Comparison of ENCODE assay signal across 12 cellular contexts in genomic region chr14:71725802-71726638, GRCh38.
DNase-seq lines count a peak whose midpoint lies in the region; ATAC-seq and TF ChIP-seq lines count a peak whose summit lies in the region.
"Had no signal": no experiment of that assay in that cellular context is flagged by ENCODE, and none has a peak within 500 bp of the region (broad histone marks: within the 10 kb centered on the region; RNA-seq: fewer than 3 reads in every experiment).

No MANE protein-coding gene starts in this region.

- peaks cover 6 to 44% (median 41%) of the 10 kb centered on the region in 3 donors for H3K36me3 ChIP-seq in tibial artery

- no peaks in the 10 kb centered on the region for H3K9me3 Mint-ChIP-seq in activated T-helper 17 cell treated with anti-CD3 and anti-CD28 coated beads, Interleukin-2, amount 50 U/mL, for 72 hours
- no peaks in the 10 kb centered on the region; a peak in 1 of 5 replicates for H3K9me3 Mint-ChIP-seq in H9

- no peaks in the 10 kb centered on the region; the same call in 1 of the 2 replicates for H3K79me2 ChIP-seq in H9 (ENCODE audit: insufficient read depth, low read length)

- H3K4me3 Mint-ChIP-seq in activated T-helper 17 cell treated with anti-CD3 and anti-CD28 coated beads, Interleukin-2, amount 50 U/mL, for 72 hours = no peak overlapping the region
- H3K4me3 Mint-ChIP-seq in H9 = no peak overlapping the region
- H3K4me3 Mint-ChIP-seq: B cell had no signal

- peaks cover 5% of the 10 kb centered on the region for H3K4me1 Mint-ChIP-seq in activated T-helper 17 cell treated with anti-CD3 and anti-CD28 coated beads, Interleukin-2, amount 50 U/mL, for 72 hours
- H3K4me1 Mint-ChIP-seq in H9 = no peaks in the 10 kb centered on the region
- H3K4me1 Mint-ChIP-seq: B cell had no signal

- H3K36me3 Mint-ChIP-seq in activated T-helper 17 cell treated with anti-CD3 and anti-CD28 coated beads, Interleukin-2, amount 50 U/mL, for 72 hours (ENCODE audit: low read depth) = peaks cover 63% of the 10 kb centered on the region
- H3K36me3 Mint-ChIP-seq in H9 (ENCODE audit: insufficient read depth in 1 of 3, low read depth in 3 of 3) = peaks cover 23 to 49% (median 43%) of the 10 kb centered on the region in 3 experiments

- no peak overlapping the region for H4K91ac ChIP-seq in H9 (ENCODE audit: insufficient read length, low read depth, low read length)

- H2BK12ac ChIP-seq in H9 (ENCODE audit: insufficient read length, low read depth, low read length) = no peak overlapping the region

- TF ChIP-seq CTCF in fibroblast of pulmonary artery (IDR thresholded peaks at IDR 0.05; ENCODE audit: low read length, missing control alignments) (no peak), tibial artery (IDR thresholded peaks at IDR 0.05) (no peak), H9 (conservative IDR thresholded peaks at IDR 0.05) (no peak)

- no peak overlapping the region for H2BK5ac ChIP-seq in H9 (ENCODE audit: insufficient read length, low read length)

- H2AK5ac ChIP-seq in H9 (ENCODE audit: insufficient read length, low read length) = no peak overlapping the region

- no peaks in the 10 kb centered on the region for H3K23me2 ChIP-seq in H9 (ENCODE audit: insufficient read length, low read depth, low read length, poor library complexity, severe bottlenecking)

- H3K18ac ChIP-seq in H9 (ENCODE audit: insufficient read length, low read depth, low read length) = no peak overlapping the region

- no peak overlapping the region for H2BK120ac ChIP-seq in H9 (ENCODE audit: low read depth, low read length, poor library complexity, severe bottlenecking)

- no peak overlapping the region for H3K4ac ChIP-seq in H9 (ENCODE audit: low read depth, low read length)

- ATAC-seq in activated T-helper 17 cell treated with anti-CD3 and anti-CD28 coated beads, Interleukin-2, amount 50 U/mL, for 72 hours (replicated peaks) = peak; percentile 65
- ATAC-seq in HG02759 (IDR thresholded peaks at IDR 0.05; ENCODE audit: unreplicated experiment) = no peak
- ATAC-seq: GM12878 had no signal

- H3K4me2 ChIP-seq in H9 (ENCODE audit: insufficient read depth, insufficient read length, low read length) = no peak overlapping the region

- H3K27ac ChIP-seq in tibial artery (peak overlapping the region; percentile 50 to 54), H9 (ENCODE audit: insufficient read length, low read depth, low read length) (no peak overlapping the region)

- peak; percentile 23 for DNase-seq in activated CD8-positive, alpha-beta memory T cell treated with anti-CD3 and anti-CD28 coated beads, Interleukin-2, amount 50 U/mL, for 48 hours
- no peak for DNase-seq in activated CD8-positive, alpha-beta memory T cell treated with anti-CD3 and anti-CD28 coated beads, Interleukin-2, amount 50 U/mL, for 4 hours
- DNase-seq in fibroblast of pulmonary artery (ENCODE audit: low read depth) (peak; percentile 85), tibial artery (no peak), COR-L47 (lab: John Stamatoyannopoulos, UW) (no peak), H9 (no peak)
- DNase-seq: NCI-H1417 had no signal

- no peaks in the 10 kb centered on the region for H3K27me3 Mint-ChIP-seq in activated T-helper 17 cell treated with anti-CD3 and anti-CD28 coated beads, Interleukin-2, amount 50 U/mL, for 72 hours
- no peaks in the 10 kb centered on the region; the same call in 1 of the 2 replicates for H3K27me3 Mint-ChIP-seq in H9 (ENCODE audit: low read depth)
- H3K27me3 Mint-ChIP-seq: B cell had no signal

- no peak overlapping the region for H3K14ac ChIP-seq in H9 (ENCODE audit: insufficient read depth, low read length)

- no peak overlapping the region for H2BK15ac ChIP-seq in H9 (ENCODE audit: low read depth, low read length)

- H2BK20ac ChIP-seq in H9 (ENCODE audit: low read depth, low read length, poor library complexity, severe bottlenecking) = no peak overlapping the region

- H4K5ac ChIP-seq in H9 (ENCODE audit: insufficient read length, low read depth, low read length) = no peak overlapping the region

- H3K9ac ChIP-seq in H9 (ENCODE audit: extremely low read depth, insufficient read length, low read length) = no peak overlapping the region

- peak overlapping the region; percentile 49 for H3K27ac Mint-ChIP-seq in activated T-helper 17 cell treated with anti-CD3 and anti-CD28 coated beads, Interleukin-2, amount 50 U/mL, for 72 hours
- no peak overlapping the region; a peak in 2 of 7 replicates for H3K27ac Mint-ChIP-seq in H9
- H3K27ac Mint-ChIP-seq: B cell had no signal

- H3K27me3 ChIP-seq in tibial artery = no peaks in the 10 kb centered on the region
- no peaks in the 10 kb centered on the region for H3K27me3 ChIP-seq in H9 (ENCODE audit: insufficient read depth, low read length)
- H3K27me3 ChIP-seq: neutrophil had no signal

- H3K4me1 ChIP-seq in tibial artery (peaks cover 0 to 34% (median 28%) of the 10 kb centered on the region in 4 donors), H9 (ENCODE audit: insufficient read depth, low read length) (no peaks in the 10 kb centered on the region)

- no peak overlapping the region for H2AFZ ChIP-seq in H9 (ENCODE audit: low read length)

- no peaks in the 10 kb centered on the region for H4K20me1 ChIP-seq in H9 (ENCODE audit: control insufficient read depth, insufficient read depth, insufficient read length)

- no peaks in the 10 kb centered on the region for H3K9me3 ChIP-seq in tibial artery
- no peaks in the 10 kb centered on the region for H3K9me3 ChIP-seq in H9 (ENCODE audit: control insufficient read depth, low read depth, low read length)
- H3K9me3 ChIP-seq: neutrophil had no signal

- no peak overlapping the region for H3K23ac ChIP-seq in H9 (ENCODE audit: insufficient read length, low read depth, low read length)

- intact Hi-C loops in tibial artery (cut with DNase I; ENCODE audit: low total_unique reads) = no loop called here

- no peak overlapping the region for H3K4me3 ChIP-seq in fibroblast of pulmonary artery (replicated peaks; ENCODE audit: low read depth, low read length)
- no peak overlapping the region for H3K4me3 ChIP-seq in tibial artery
- H3K4me3 ChIP-seq: GM12878 had no signal

- no CpG with 5 or more reads among the region's 7 CpGs for WGBS in H9 (ENCODE audit: extremely low coverage, insufficient read length, low lambda C conversion rate)

- no peak overlapping the region for H4K8ac ChIP-seq in H9 (replicated peaks; ENCODE audit: insufficient read length, low read depth, low read length)

- H3K79me1 ChIP-seq in H9 (ENCODE audit: insufficient read depth, low read depth, low read length, poor library complexity, severe bottlenecking) = no peaks in the 10 kb centered on the region

- H3K56ac ChIP-seq in H9 (ENCODE audit: insufficient read length, low read depth, low read length) = no peak overlapping the region

- no peak overlapping the region for H3T11ph ChIP-seq in H9 (ENCODE audit: low read length)

Comparison
In these comparisons a context has a peak if more than half of its experiments do, and no peak if none do; other contexts are left out.
1. DNase-seq: peak in activated CD8-positive, alpha-beta memory T cell treated with anti-CD3 and anti-CD28 coated beads, Interleukin-2, amount 50 U/mL, for 48 hours (single experiment) and fibroblast of pulmonary artery (single experiment); none in activated CD8-positive, alpha-beta memory T cell treated with anti-CD3 and anti-CD28 coated beads, Interleukin-2, amount 50 U/mL, for 4 hours (single experiment), tibial artery (0 of 2), COR-L47 (single experiment) and H9 (single experiment).